ENCODE assay signal across 8 cellular contexts in the genomic region with DNA sequence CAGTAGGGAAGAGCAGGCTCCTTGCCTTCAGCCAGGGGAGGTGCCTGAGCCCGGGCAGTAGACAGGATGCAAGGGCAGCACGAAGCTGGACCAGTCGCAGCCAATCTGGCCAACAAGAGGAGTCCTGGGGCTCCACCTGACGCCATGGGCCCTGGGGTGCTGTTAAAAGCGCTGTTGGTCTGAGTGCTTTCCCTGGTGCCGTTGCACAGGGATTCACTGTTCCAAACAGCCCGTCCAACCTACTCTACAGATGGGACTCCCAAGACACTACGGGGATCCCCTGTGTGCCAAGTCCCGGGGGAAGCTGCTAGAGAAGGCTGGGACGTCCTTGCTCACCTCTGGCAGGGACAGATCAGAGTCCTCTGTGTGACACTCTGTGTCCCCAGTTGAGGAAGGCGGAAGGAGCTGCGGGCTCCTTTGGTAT. TPM values are rescaled to one million over a fixed set of nuclear protein-coding genes. Genes with fewer than 3 reads are reported as not detected.
DNase-seq lines count a peak whose midpoint lies in the region; ATAC-seq, FAIRE-seq and TF ChIP-seq lines count a peak whose summit lies in the region.

No MANE protein-coding gene starts in this region.

- FAIRE-seq in GM18507 (lab: Jason Lieb, UNC), result peak; percentile 57

- 41% methylated on average over 6 of the region's 12 CpGs for WGBS in SK-N-SH (ENCODE audit: low lambda C conversion rate)

- H3K4me3 ChIP-seq in SK-N-SH (ENCODE audit: low read depth in 2 of 2, low read length in 1 of 2) (peak overlapping the region; percentile 49 to 62), left ventricle myocardium inferior (peak overlapping the region; percentile 87), skeletal muscle cell (ENCODE audit: low read depth, low read length) (peak overlapping the region; percentile 39)

- H3K27me3 ChIP-seq in SK-N-SH (ENCODE audit: insufficient read depth), result no peaks in the 10 kb centered on the region
- H3K27me3 ChIP-seq in left ventricle myocardium inferior (ENCODE audit: low read depth), result no peaks in the 10 kb centered on the region

- TF ChIP-seq EP300 in SK-N-SH (IDR thresholded peaks at IDR 0.05; ENCODE audit: borderline replicate concordance in 1 of 2, low read depth in 1 of 2, low read length in 1 of 2), result no peak

- TF ChIP-seq CTCF in SK-N-SH (IDR thresholded peaks at IDR 0.05) (no peak), left ventricle myocardium inferior (IDR thresholded peaks at IDR 0.05; ENCODE audit: borderline replicate concordance) (no peak)

- no peaks in the 10 kb centered on the region for H3K79me2 ChIP-seq in SK-N-SH (ENCODE audit: insufficient read depth)

- H3K4me1 ChIP-seq in SK-N-SH (ENCODE audit: control insufficient read depth in 1 of 2, insufficient read depth in 2 of 2, low read depth in 1 of 2, low read length in 1 of 2) (peaks cover 0 to 11% of the 10 kb centered on the region in 2 experiments; a peak in 1 of 4 replicates), left ventricle myocardium inferior (peaks cover 35% of the 10 kb centered on the region)

- H3K27ac ChIP-seq in SK-N-SH (ENCODE audit: low read depth in 2 of 2, low read length in 1 of 2) (no peak overlapping the region), left ventricle myocardium inferior (replicated peaks) (peak overlapping the region; percentile 85)

- TF ChIP-seq RAD21 in SK-N-SH (IDR thresholded peaks at IDR 0.05; ENCODE audit: low read length), result no peak

- H3K36me3 ChIP-seq in SK-N-SH (replicated peaks in 1 of 2; ENCODE audit: control insufficient read depth in 1 of 2, insufficient read depth in 2 of 2, low read length in 1 of 2) (no peaks in the 10 kb centered on the region), left ventricle myocardium inferior (no peaks in the 10 kb centered on the region)

- H3K4me2 ChIP-seq in SK-N-SH, result peak overlapping the region; percentile 95

- no peaks in the 10 kb centered on the region for H3F3A ChIP-seq in SK-N-SH (replicated peaks; ENCODE audit: insufficient read depth)

- CTCF ChIA-PET in SK-N-SH (lab: Yijun Ruan, JAX), result interaction anchor here (0.9 to 1.9 kb wide), 5 partner anchors 9 to 240 kb away, joined by 3 to 5 read pairs (median 3); no protein-coding TSS in a partner anchor

- no peaks in the 10 kb centered on the region for H3K9me2 ChIP-seq in SK-N-SH

- DNase-seq in GM18507 (ENCODE audit: extremely low spot score, insufficient read length, low read depth), result no peak
- DNase-seq in SK-N-SH, result no peak
- DNase-seq in left ventricle myocardium inferior, result no peak
- DNase-seq in skeletal muscle cell (ENCODE audit: low read depth), result no peak
- DNase-seq in CD1c-positive myeloid dendritic cell (ENCODE audit: extremely low spot score), result no peak
- no peak for DNase-seq in inferior parietal cortex (ENCODE audit: extremely low spot score)
- DNase-seq in cerebellar nuclear complex (lab: John Stamatoyannopoulos, UW), result no peak

- H3K9ac ChIP-seq in SK-N-SH, result peak overlapping the region; percentile 51; the same call in 1 of the 2 replicates

- H4K20me1 ChIP-seq in SK-N-SH (ENCODE audit: insufficient read depth), result no peaks in the 10 kb centered on the region

- ATAC-seq in HG02642 (IDR thresholded peaks at IDR 0.05; ENCODE audit: poor library complexity, unreplicated experiment), result peak; percentile 31

- intact Hi-C loops in left ventricle myocardium inferior (cut with micrococcal nuclease), result no loop called here

- no peaks in the 10 kb centered on the region for H3K9me3 ChIP-seq in SK-N-SH
- no peaks in the 10 kb centered on the region for H3K9me3 ChIP-seq in left ventricle myocardium inferior (replicated peaks)

- POLR2A ChIA-PET in SK-N-SH (lab: Yijun Ruan, JAX), result interaction anchor here (0.9 kb wide), 1 partner anchor 35 kb away, joined by 3 read pairs; no protein-coding TSS in a partner anchor

- H2AFZ ChIP-seq in SK-N-SH (ENCODE audit: low read depth), result peak overlapping the region; percentile 95; the same call in 1 of the 2 replicates

TF ChIP-seq in SK-N-SH, 30 proteins besides CTCF, POLR2A, EP300 and RAD21:
- no peak for TF ChIP-seq REST (IDR thresholded peaks at IDR 0.05; ENCODE audit: low read depth, low read length)
- no peak for TF ChIP-seq POLR2AphosphoS5 (IDR thresholded peaks at IDR 0.05; ENCODE audit: low read depth, low read length)
- no peak for TF ChIP-seq ELF1 (IDR thresholded peaks at IDR 0.05)
- TF ChIP-seq RCOR1 (IDR thresholded peaks at IDR 0.05; ENCODE audit: low read length), result no peak
- no peak for TF ChIP-seq RFX5 (IDR thresholded peaks at IDR 0.05; ENCODE audit: low read length)
- no peak for TF ChIP-seq GABPA (IDR thresholded peaks at IDR 0.05; ENCODE audit: low read depth)
- no peak for TF ChIP-seq TAF1 (IDR thresholded peaks at IDR 0.05; ENCODE audit: borderline replicate concordance, low read depth, low read length)
- TF ChIP-seq YY1 (IDR thresholded peaks at IDR 0.05; ENCODE audit: low read depth), result no peak
- TF ChIP-seq TEAD4 (IDR thresholded peaks at IDR 0.05; ENCODE audit: borderline replicate concordance, insufficient read depth), result no peak
- TF ChIP-seq NRF1 (IDR thresholded peaks at IDR 0.05; ENCODE audit: low read depth, low read length), result no peak
- TF ChIP-seq NFIC (IDR thresholded peaks at IDR 0.05; ENCODE audit: borderline replicate concordance), result no peak
- no peak for TF ChIP-seq JUND (IDR thresholded peaks at IDR 0.05)
- TF ChIP-seq SMC3 (IDR thresholded peaks at IDR 0.05; ENCODE audit: low read depth, low read length), result no peak
TF ChIP-seq in SK-N-SH: peak in this region for 0.

RNA-seq across cellular contexts. Expression of gene CTSH, which starts 0.6 kb away (rescaled TPM):
- 22.7 and 23.0 TPM in 2 replicates for polyA plus RNA-seq in SK-N-SH (2012; rRNA removed)
- polyA plus RNA-seq in SK-N-SH (2012; cell fraction: cytosol; rRNA removed), result 18.4 and 19.0 TPM in 2 replicates
- 20.0 and 24.4 TPM in 2 replicates for polyA plus RNA-seq in SK-N-SH (2012; cell fraction: nucleus; rRNA removed)
- 52.6 TPM for total RNA-seq in left ventricle myocardium inferior
